26 cellular contexts compared by ENCODE assay signal in genomic region chr10:97801449-97801848, GRCh38. TPM values are rescaled to one million over a fixed set of nuclear protein-coding genes. Genes with fewer than 3 reads are reported as not detected.
"Had no signal": no experiment of that assay in that cellular context is flagged by ENCODE, and none has a peak within 500 bp of the region (broad histone marks: within the 10 kb centered on the region; RNA-seq: fewer than 3 reads in every experiment).

No MANE protein-coding gene starts in this region.

- H3K36me3 ChIP-seq: Peyer's patch, SJCRH30 had no signal

- ATAC-seq: PC-3, Right ventricle myocardium inferior, SK-N-SH treated with all-trans-retinoic acid at 6 μM for 48 hours had no signal

- H3K4me3 ChIP-seq: Peyer's patch, SJCRH30 had no signal

- H3K27me3 ChIP-seq: Peyer's patch, SJCRH30 had no signal

- H3K27ac ChIP-seq: HL-60, Peyer's patch, SJCRH30 had no signal

- DNase-seq: KBM-7; MV-4-11; NCI-H1048; NCI-H1105; NCI-H1417; NCI-H1436 treated with DMSO at 0.1 percent for 48 hours; NCI-H1694; NCI-H187 treated with DMSO at 0.1 percent for 48 hours; NCI-H2029 treated with DMSO at 0.1 percent for 48 hours; NCI-H226; NCI-H446; NCI-H524; NCI-H526 treated with DMSO at 0.1 percent for 48 hours; NCI-H748 treated with DMSO at 0.1 percent for 48 hours; NK-92 treated with Interleukin-12 subunit alpha and Interleukin-12 subunit beta, amount 100 ng/mL, for 24 hours; PC-3; Peyer's patch; SHP77 treated with DMSO at 0.1 percent for 48 hours; SJCRH30 had no signal

- H3K4me1 ChIP-seq: Peyer's patch had no signal

RNA-seq across cellular contexts. Expression of gene SFRP5, which starts 29.6 kb away (rescaled TPM):
- total RNA-seq: MCF 10A, OCI-LY7, PC-3, RPMI7951, SJCRH30 had no signal
- polyA plus RNA-seq: IgD-negative memory B cell had no signal

RNA-seq across cellular contexts. Expression of gene GOLGA7B, which starts 48.2 kb away (rescaled TPM):
- total RNA-seq: MCF 10A had no signal
- polyA plus RNA-seq: IgD-negative memory B cell had no signal
